ENCODE assay signal across 1 cellular context in the genomic region with DNA sequence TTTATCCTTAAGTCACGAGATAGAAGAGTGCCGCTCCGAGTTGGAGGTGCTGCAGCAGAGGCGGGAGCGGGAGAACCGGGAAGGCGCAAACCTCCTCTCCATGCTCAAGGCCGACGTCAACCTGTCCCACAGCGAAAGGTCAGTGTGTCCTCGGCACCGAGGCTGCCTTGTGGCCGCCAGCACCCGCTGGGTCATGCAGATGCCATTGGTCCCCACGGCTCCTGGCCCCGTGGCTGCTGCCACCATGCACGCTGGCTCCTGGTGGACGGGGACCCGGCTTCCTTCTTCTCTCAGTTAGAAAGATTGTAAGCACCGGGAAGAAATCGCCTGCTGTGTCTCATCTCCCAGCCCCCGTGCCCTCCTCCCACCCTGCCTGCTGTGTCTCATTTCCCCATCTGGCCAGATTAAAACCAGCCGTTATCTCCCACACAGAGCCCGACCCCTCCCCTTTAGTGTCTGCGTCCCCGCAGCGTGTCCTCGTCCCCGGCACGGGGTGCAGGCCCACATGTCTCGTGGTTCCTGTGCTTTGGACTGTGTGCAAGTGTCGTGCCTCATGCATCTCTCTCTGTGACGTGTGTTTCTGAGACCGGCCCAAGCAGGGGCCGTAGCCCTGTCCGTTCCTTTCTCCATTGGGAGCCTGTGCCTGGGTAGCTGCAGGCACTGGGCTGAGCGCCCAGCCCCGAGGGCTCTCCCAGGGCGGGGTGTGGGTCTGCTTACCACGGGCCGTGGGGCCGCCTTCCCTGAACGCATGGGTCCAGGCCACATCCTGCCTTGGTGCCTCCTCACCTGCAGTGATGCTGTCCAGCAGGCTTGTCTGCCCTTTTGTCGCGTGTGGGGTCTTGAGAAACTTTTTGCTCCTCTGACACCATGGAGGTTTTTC.
TF ChIP-seq lines count a peak whose summit lies in the region.

No MANE protein-coding gene starts in this region.

TF ChIP-seq in GM23338, 12 proteins besides CTCF, POLR2A, EP300 and RAD21:
- TF ChIP-seq, protein P1, sequence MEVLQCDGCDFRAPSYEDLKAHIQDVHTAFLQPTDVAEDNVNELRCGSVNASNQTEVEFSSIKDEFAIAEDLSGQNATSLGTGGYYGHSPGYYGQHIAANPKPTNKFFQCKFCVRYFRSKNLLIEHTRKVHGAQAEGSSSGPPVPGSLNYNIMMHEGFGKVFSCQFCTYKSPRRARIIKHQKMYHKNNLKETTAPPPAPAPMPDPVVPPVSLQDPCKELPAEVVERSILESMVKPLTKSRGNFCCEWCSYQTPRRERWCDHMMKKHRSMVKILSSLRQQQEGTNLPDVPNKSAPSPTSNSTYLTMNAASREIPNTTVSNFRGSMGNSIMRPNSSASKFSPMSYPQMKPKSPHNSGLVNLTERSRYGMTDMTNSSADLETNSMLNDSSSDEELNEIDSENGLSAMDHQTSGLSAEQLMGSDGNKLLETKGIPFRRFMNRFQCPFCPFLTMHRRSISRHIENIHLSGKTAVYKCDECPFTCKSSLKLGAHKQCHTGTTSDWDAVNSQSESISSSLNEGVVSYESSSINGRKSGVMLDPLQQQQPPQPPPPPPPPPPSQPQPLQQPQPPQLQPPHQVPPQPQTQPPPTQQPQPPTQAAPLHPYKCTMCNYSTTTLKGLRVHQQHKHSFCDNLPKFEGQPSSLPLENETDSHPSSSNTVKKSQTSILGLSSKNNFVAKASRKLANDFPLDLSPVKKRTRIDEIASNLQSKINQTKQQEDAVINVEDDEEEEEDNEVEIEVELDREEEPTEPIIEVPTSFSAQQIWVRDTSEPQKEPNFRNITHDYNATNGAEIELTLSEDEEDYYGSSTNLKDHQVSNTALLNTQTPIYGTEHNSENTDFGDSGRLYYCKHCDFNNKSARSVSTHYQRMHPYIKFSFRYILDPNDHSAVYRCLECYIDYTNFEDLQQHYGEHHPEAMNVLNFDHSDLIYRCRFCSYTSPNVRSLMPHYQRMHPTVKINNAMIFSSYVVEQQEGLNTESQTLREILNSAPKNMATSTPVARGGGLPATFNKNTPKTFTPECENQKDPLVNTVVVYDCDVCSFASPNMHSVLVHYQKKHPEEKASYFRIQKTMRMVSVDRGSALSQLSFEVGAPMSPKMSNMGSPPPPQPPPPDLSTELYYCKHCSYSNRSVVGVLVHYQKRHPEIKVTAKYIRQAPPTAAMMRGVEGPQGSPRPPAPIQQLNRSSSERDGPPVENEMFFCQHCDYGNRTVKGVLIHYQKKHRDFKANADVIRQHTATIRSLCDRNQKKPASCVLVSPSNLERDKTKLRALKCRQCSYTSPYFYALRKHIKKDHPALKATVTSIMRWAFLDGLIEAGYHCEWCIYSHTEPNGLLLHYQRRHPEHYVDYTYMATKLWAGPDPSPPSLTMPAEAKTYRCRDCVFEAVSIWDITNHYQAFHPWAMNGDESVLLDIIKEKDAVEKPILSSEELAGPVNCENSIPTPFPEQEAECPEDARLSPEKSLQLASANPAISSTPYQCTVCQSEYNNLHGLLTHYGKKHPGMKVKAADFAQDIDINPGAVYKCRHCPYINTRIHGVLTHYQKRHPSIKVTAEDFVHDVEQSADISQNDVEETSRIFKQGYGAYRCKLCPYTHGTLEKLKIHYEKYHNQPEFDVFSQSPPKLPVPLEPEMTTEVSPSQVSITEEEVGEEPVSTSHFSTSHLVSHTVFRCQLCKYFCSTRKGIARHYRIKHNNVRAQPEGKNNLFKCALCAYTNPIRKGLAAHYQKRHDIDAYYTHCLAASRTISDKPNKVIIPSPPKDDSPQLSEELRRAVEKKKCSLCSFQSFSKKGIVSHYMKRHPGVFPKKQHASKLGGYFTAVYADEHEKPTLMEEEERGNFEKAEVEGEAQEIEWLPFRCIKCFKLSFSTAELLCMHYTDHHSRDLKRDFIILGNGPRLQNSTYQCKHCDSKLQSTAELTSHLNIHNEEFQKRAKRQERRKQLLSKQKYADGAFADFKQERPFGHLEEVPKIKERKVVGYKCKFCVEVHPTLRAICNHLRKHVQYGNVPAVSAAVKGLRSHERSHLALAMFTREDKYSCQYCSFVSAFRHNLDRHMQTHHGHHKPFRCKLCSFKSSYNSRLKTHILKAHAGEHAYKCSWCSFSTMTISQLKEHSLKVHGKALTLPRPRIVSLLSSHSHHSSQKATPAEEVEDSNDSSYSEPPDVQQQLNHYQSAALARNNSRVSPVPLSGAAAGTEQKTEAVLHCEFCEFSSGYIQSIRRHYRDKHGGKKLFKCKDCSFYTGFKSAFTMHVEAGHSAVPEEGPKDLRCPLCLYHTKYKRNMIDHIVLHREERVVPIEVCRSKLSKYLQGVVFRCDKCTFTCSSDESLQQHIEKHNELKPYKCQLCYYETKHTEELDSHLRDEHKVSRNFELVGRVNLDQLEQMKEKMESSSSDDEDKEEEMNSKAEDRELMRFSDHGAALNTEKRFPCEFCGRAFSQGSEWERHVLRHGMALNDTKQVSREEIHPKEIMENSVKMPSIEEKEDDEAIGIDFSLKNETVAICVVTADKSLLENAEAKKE (CRISPR knock-in tag; IDR thresholded peaks at IDR 0.05), result no peak
- no peak for TF ChIP-seq STAT1 (IDR thresholded peaks at IDR 0.05; ENCODE audit: unreplicated experiment)
- TF ChIP-seq CREB1 (CRISPR knock-in tag; IDR thresholded peaks at IDR 0.05; ENCODE audit: low read depth), result no peak
- no peak for TF ChIP-seq ZNF331 (CRISPR knock-in tag; IDR thresholded peaks at IDR 0.05; ENCODE audit: low read depth)
- TF ChIP-seq, protein P2, sequence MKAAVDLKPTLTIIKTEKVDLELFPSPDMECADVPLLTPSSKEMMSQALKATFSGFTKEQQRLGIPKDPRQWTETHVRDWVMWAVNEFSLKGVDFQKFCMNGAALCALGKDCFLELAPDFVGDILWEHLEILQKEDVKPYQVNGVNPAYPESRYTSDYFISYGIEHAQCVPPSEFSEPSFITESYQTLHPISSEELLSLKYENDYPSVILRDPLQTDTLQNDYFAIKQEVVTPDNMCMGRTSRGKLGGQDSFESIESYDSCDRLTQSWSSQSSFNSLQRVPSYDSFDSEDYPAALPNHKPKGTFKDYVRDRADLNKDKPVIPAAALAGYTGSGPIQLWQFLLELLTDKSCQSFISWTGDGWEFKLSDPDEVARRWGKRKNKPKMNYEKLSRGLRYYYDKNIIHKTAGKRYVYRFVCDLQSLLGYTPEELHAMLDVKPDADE (IDR thresholded peaks at IDR 0.05), result no peak
- no peak for TF ChIP-seq EZH2 (IDR thresholded peaks at IDR 0.05; ENCODE audit: low read depth, unreplicated experiment)
- no peak for TF ChIP-seq JUNB (IDR thresholded peaks at IDR 0.05; ENCODE audit: unreplicated experiment)
- TF ChIP-seq NANOG (IDR thresholded peaks at IDR 0.05; ENCODE audit: borderline replicate concordance), result no peak
- no peak for TF ChIP-seq ZNF114 (CRISPR knock-in tag; IDR thresholded peaks at IDR 0.05)
- TF ChIP-seq, protein P3, sequence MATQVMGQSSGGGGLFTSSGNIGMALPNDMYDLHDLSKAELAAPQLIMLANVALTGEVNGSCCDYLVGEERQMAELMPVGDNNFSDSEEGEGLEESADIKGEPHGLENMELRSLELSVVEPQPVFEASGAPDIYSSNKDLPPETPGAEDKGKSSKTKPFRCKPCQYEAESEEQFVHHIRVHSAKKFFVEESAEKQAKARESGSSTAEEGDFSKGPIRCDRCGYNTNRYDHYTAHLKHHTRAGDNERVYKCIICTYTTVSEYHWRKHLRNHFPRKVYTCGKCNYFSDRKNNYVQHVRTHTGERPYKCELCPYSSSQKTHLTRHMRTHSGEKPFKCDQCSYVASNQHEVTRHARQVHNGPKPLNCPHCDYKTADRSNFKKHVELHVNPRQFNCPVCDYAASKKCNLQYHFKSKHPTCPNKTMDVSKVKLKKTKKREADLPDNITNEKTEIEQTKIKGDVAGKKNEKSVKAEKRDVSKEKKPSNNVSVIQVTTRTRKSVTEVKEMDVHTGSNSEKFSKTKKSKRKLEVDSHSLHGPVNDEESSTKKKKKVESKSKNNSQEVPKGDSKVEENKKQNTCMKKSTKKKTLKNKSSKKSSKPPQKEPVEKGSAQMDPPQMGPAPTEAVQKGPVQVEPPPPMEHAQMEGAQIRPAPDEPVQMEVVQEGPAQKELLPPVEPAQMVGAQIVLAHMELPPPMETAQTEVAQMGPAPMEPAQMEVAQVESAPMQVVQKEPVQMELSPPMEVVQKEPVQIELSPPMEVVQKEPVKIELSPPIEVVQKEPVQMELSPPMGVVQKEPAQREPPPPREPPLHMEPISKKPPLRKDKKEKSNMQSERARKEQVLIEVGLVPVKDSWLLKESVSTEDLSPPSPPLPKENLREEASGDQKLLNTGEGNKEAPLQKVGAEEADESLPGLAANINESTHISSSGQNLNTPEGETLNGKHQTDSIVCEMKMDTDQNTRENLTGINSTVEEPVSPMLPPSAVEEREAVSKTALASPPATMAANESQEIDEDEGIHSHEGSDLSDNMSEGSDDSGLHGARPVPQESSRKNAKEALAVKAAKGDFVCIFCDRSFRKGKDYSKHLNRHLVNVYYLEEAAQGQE (IDR thresholded peaks at IDR 0.05; ENCODE audit: unreplicated experiment), result no peak
- no peak for TF ChIP-seq EZH2phosphoT487 (IDR thresholded peaks at IDR 0.05; ENCODE audit: unreplicated experiment)
- TF ChIP-seq POLR2AphosphoS5 (IDR thresholded peaks at IDR 0.05; ENCODE audit: low read depth), result no peak
